Comparison of ENCODE assay signal across 15 cellular contexts in genomic region chr5:158951951-158952545, GRCh38.
DNase-seq lines count a peak whose midpoint lies in the region; ATAC-seq, FAIRE-seq and TF ChIP-seq lines count a peak whose summit lies in the region.
"Had no signal": no experiment of that assay in that cellular context is flagged by ENCODE, and none has a peak within 500 bp of the region (broad histone marks: within the 10 kb centered on the region; RNA-seq: fewer than 3 reads in every experiment).

No MANE protein-coding gene starts in this region.

- peak; percentile 31 for FAIRE-seq in GM12891 (lab: Jason Lieb, UNC)
- FAIRE-seq: H54 had no signal

- H3K4me3 ChIP-seq in neuron (ENCODE audit: low read length): peak overlapping the region; percentile 21
- H3K4me3 ChIP-seq: heart left ventricle had no signal

- H3K4me1 ChIP-seq in neuron (ENCODE audit: insufficient read depth, low read length): peaks cover 47% of the 10 kb centered on the region

- H2AFZ ChIP-seq in neuron (ENCODE audit: low read depth, low read length): no peak overlapping the region

- H3K27me3 ChIP-seq in neuron (ENCODE audit: insufficient read depth, low read length): no peaks in the 10 kb centered on the region
- H3K27me3 ChIP-seq: heart left ventricle had no signal

- TF ChIP-seq CTCF in omental fat pad (IDR thresholded peaks at IDR 0.05): no peak

- no peak for ATAC-seq in GM18868 (IDR thresholded peaks at IDR 0.05; ENCODE audit: unreplicated experiment)
- ATAC-seq in omental fat pad (ENCODE audit: low FRiP score): no peak
- ATAC-seq: heart left ventricle; natural killer cell treated with Interleukin-12 subunit alpha and Interleukin-12 subunit beta and Interleukin-15 and Interleukin-18, amount 100 ng/mL, for 72 hours had no signal

- no peaks in the 10 kb centered on the region for H3K36me3 ChIP-seq in neuron (ENCODE audit: insufficient read depth, low read length)

- no peaks in the 10 kb centered on the region for H3K9me3 ChIP-seq in neuron (ENCODE audit: low read length)
- H3K9me3 ChIP-seq: heart left ventricle had no signal

- TF ChIP-seq POLR2A in GM12891 (IDR thresholded peaks at IDR 0.05; ENCODE audit: low read depth, low read length): no peak

- no peak for DNase-seq in GM12891 (ENCODE audit: insufficient read length, low spot score)
- peak; percentile 4 for DNase-seq in NCI-H128 (lab: John Stamatoyannopoulos, UW; ENCODE audit: unreplicated experiment)
- DNase-seq in cerebellar cortex (ENCODE audit: low spot score): peak; percentile 18
- DNase-seq in omental fat pad (ENCODE audit: low spot score): no peak
- no peak for DNase-seq in GM03348 (ENCODE audit: low spot score)
- DNase-seq: activated CD4-positive, alpha-beta memory T cell treated with anti-CD3 and anti-CD28 coated beads for 36 hours; activated naive CD4-positive, alpha-beta T cell; amygdala; heart left ventricle; islet precursor cell; mammary epithelial cell had no signal

TF ChIP-seq in GM12891, 5 proteins besides CTCF, POLR2A, EP300 and RAD21:
- TF ChIP-seq POU2F2 (IDR thresholded peaks at IDR 0.05; ENCODE audit: low read depth, low read length) (no peak), TAF1 (IDR thresholded peaks at IDR 0.05; ENCODE audit: low read depth, low read length) (no peak), SPI1 (IDR thresholded peaks at IDR 0.05; ENCODE audit: low read depth, low read length) (no peak), POLR2AphosphoS5 (IDR thresholded peaks at IDR 0.05; ENCODE audit: low read depth, low read length) (no peak), PAX5 (IDR thresholded peaks at IDR 0.05; ENCODE audit: insufficient read depth, low read length, severe bottlenecking) (no peak)

Comparison
In these comparisons a context has a peak if more than half of its experiments do, and no peak if none do; other contexts are left out.
1. DNase-seq: peak in NCI-H128 (single experiment) and cerebellar cortex (single experiment); none in GM12891 (single experiment), omental fat pad (single experiment) and GM03348 (single experiment).